Comparison of ENCODE assay signal across 16 cellular contexts in the genomic region with DNA sequence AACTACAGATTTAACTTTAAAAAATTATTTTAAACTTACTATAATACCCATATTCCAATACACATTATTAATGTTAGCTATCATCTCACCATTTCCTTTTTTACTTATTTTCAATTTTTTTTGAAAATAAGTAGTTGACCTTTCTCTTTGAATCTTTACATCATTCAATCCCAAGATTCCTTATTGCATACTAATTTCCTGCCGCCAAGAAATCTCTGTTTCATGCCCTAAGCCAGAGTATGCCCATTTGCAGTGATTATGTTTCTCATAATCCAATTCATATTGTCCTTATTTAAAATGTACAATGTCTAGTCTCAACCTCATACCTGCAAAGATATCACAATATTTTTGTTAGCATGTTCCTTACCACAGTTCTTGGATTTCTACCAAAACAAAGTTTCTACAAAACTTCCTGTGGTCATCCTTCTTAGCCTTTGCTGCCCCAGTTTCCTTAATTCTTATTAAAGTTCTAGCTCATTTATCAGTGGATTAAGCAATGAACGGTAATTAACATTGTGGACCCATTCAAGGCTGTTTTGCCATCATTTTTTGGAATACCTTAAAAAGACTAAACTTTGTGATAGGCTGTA.
A peak's percentile ranks its signal among the peaks of the same experiment; 100 is the strongest.
DNase-seq lines count a peak whose midpoint lies in the region; ATAC-seq and TF ChIP-seq lines count a peak whose summit lies in the region.
"Had no signal": no experiment of that assay in that cellular context is flagged by ENCODE, and none has a peak within 500 bp of the region (broad histone marks: within the 10 kb centered on the region; RNA-seq: fewer than 3 reads in every experiment).

No MANE protein-coding gene starts in this region.

- no peak for TF ChIP-seq POLR2A in suprapubic skin (IDR thresholded peaks at IDR 0.05)

- H3K9me3 ChIP-seq in suprapubic skin = no peaks in the 10 kb centered on the region
- H3K9me3 ChIP-seq in A673 (ENCODE audit: low read depth, low read length, poor library complexity, severe bottlenecking) = no peaks in the 10 kb centered on the region
- H3K9me3 ChIP-seq: gastrocnemius medialis had no signal

- H3K9me3 Mint-ChIP-seq in activated T-cell treated with anti-CD3 and anti-CD28 coated beads, Interleukin-2, amount 50 U/mL, for 72 hours = peaks cover 0 to 9% of the 10 kb centered on the region in 2 donors
- peaks cover 15% of the 10 kb centered on the region for H3K9me3 Mint-ChIP-seq in activated CD4-positive, alpha-beta memory T cell treated with anti-CD3 and anti-CD28 coated beads, Interleukin-2, amount 10 ng/mL, durations not matched to agents 7 days and 5 days
- H3K9me3 Mint-ChIP-seq in immature natural killer cell = peaks cover 0 to 6% (median 1%) of the 10 kb centered on the region in 6 donors

- H3K27ac ChIP-seq in suprapubic skin (peak overlapping the region; percentile 29), A673 (ENCODE audit: low read depth, low read length, poor library complexity, severe bottlenecking) (no peak overlapping the region)
- H3K27ac ChIP-seq: gastrocnemius medialis had no signal

- H3K27me3 ChIP-seq in suprapubic skin (no peaks in the 10 kb centered on the region), A673 (replicated peaks; ENCODE audit: insufficient read depth, low read depth, low read length, poor library complexity) (peaks cover 3% of the 10 kb centered on the region)
- H3K27me3 ChIP-seq: gastrocnemius medialis had no signal

- H3K27ac Mint-ChIP-seq in activated T-cell treated with anti-CD3 and anti-CD28 coated beads, Interleukin-2, amount 50 U/mL, for 72 hours = peak overlapping the region; percentile 90
- peak overlapping the region; percentile 25 for H3K27ac Mint-ChIP-seq in activated CD4-positive, alpha-beta memory T cell treated with anti-CD3 and anti-CD28 coated beads, Interleukin-2, amount 10 ng/mL, durations not matched to agents 7 days and 5 days
- peak overlapping the region; percentile 22 to 71 (median 59) for H3K27ac Mint-ChIP-seq in immature natural killer cell

- intact Hi-C loops in A673 (cut with micrococcal nuclease; ENCODE audit: unreplicated experiment) = no loop called here

- ATAC-seq in activated T-cell treated with anti-CD3 and anti-CD28 coated beads, Interleukin-2, amount 50 U/mL, for 72 hours (replicated peaks in 1 of 2) = no peak
- ATAC-seq: gastrocnemius medialis, K562, sciatic nerve had no signal

- WGBS in suprapubic skin = 73% methylated on average over 2 of the region's 2 CpGs

- H3K4me3 Mint-ChIP-seq in activated T-cell treated with anti-CD3 and anti-CD28 coated beads, Interleukin-2, amount 50 U/mL, for 72 hours = peak overlapping the region; percentile 37 to 72
- no peak overlapping the region for H3K4me3 Mint-ChIP-seq in activated CD4-positive, alpha-beta memory T cell treated with anti-CD3 and anti-CD28 coated beads, Interleukin-2, amount 10 ng/mL, durations not matched to agents 7 days and 5 days
- peak overlapping the region in 2 of 5 donors; percentile 24 to 32 for H3K4me3 Mint-ChIP-seq in immature natural killer cell

- H3K36me3 Mint-ChIP-seq in activated T-cell treated with anti-CD3 and anti-CD28 coated beads, Interleukin-2, amount 50 U/mL, for 72 hours (ENCODE audit: insufficient read depth in 2 of 2) = peaks cover 33 to 36% of the 10 kb centered on the region in 2 donors
- peaks cover 95% of the 10 kb centered on the region for H3K36me3 Mint-ChIP-seq in activated CD4-positive, alpha-beta memory T cell treated with anti-CD3 and anti-CD28 coated beads, Interleukin-2, amount 10 ng/mL, durations not matched to agents 7 days and 5 days (ENCODE audit: low read depth)
- peaks cover 47 to 68% (median 62%) of the 10 kb centered on the region in 3 donors for H3K36me3 Mint-ChIP-seq in immature natural killer cell

- no peaks in the 10 kb centered on the region for H3K27me3 Mint-ChIP-seq in activated T-cell treated with anti-CD3 and anti-CD28 coated beads, Interleukin-2, amount 50 U/mL, for 72 hours (ENCODE audit: low read depth)
- H3K27me3 Mint-ChIP-seq in activated CD4-positive, alpha-beta memory T cell treated with anti-CD3 and anti-CD28 coated beads, Interleukin-2, amount 10 ng/mL, durations not matched to agents 7 days and 5 days = no peaks in the 10 kb centered on the region
- H3K27me3 Mint-ChIP-seq in immature natural killer cell (ENCODE audit: low read depth in 3 of 3) = no peaks in the 10 kb centered on the region
- H3K27me3 Mint-ChIP-seq: naive B cell had no signal

- DNase-seq in activated T-cell treated with anti-CD3 and anti-CD28 coated beads, Interleukin-2, amount 50 U/mL, for 72 hours = no peak
- DNase-seq in activated T-cell treated with anti-CD3 and anti-CD28 coated beads, Interleukin-2, amount 50 U/mL, for 1 hour = no peak
- no peak for DNase-seq in activated CD4-positive, alpha-beta memory T cell treated with anti-CD3 and anti-CD28 coated beads, Interleukin-2, amount 10 ng/mL, durations not matched to agents 7 days and 5 days
- DNase-seq in immature natural killer cell (no peak), suprapubic skin (ENCODE audit: low spot score in 2 of 2) (no peak), A673 (ENCODE audit: low spot score) (no peak), midbrain (lab: John Stamatoyannopoulos, UW) (no peak)
- no peak for DNase-seq in activated CD4-positive, alpha-beta T cell treated with anti-CD3 and anti-CD28 coated beads, Interleukin-2, amount 50 U/mL, for 4 hours
- DNase-seq: DND-41, gastrocnemius medialis, naive B cell, NCI-H526, Right ventricle myocardium superior had no signal

- H3K36me3 ChIP-seq in suprapubic skin = peaks cover 55% of the 10 kb centered on the region
- H3K36me3 ChIP-seq in A673 (ENCODE audit: insufficient read depth, low read length, poor library complexity, severe bottlenecking) = no peaks in the 10 kb centered on the region

- no peak overlapping the region for H3K4me3 ChIP-seq in suprapubic skin
- no peak overlapping the region for H3K4me3 ChIP-seq in A673 (ENCODE audit: low read depth, low read length, poor library complexity, severe bottlenecking)
- H3K4me3 ChIP-seq: coronary artery, gastrocnemius medialis, K562 had no signal

- H3K4me1 Mint-ChIP-seq in activated T-cell treated with anti-CD3 and anti-CD28 coated beads, Interleukin-2, amount 50 U/mL, for 72 hours (ENCODE audit: low read depth) = peaks cover 59% of the 10 kb centered on the region
- peaks cover 51% of the 10 kb centered on the region for H3K4me1 Mint-ChIP-seq in activated CD4-positive, alpha-beta memory T cell treated with anti-CD3 and anti-CD28 coated beads, Interleukin-2, amount 10 ng/mL, durations not matched to agents 7 days and 5 days
- peaks cover 45 to 61% of the 10 kb centered on the region in 2 donors for H3K4me1 Mint-ChIP-seq in immature natural killer cell

- CTCF ChIA-PET in activated CD4-positive, alpha-beta memory T cell treated with anti-CD3 and anti-CD28 coated beads, Interleukin-2, amount 10 ng/mL, durations not matched to agents 7 days and 5 days (lab: Charles Lee) = interaction anchor here (1.0 kb wide), 1 partner anchor 23 kb away, joined by 3 read pairs; no protein-coding TSS in a partner anchor
- CTCF ChIA-PET in A673 (lab: Charles Lee) = no interaction called here

- peaks cover 49% of the 10 kb centered on the region for H3K4me1 ChIP-seq in suprapubic skin
- H3K4me1 ChIP-seq in A673 (ENCODE audit: insufficient read depth, low read length, poor library complexity, severe bottlenecking) = no peaks in the 10 kb centered on the region
- H3K4me1 ChIP-seq: gastrocnemius medialis had no signal

- TF ChIP-seq CTCF in suprapubic skin (IDR thresholded peaks at IDR 0.05) = no peak
- TF ChIP-seq CTCF in A673 (conservative IDR thresholded peaks at IDR 0.05; ENCODE audit: low read depth, low read length) = no peak

- BruUV-seq in A673 (replicated peaks; lab: Mats Ljungman, UMichigan) = no TSS peak

- no peak for TF ChIP-seq EP300 in suprapubic skin (IDR thresholded peaks at IDR 0.05)

- POLR2A ChIA-PET in activated CD4-positive, alpha-beta memory T cell treated with anti-CD3 and anti-CD28 coated beads, Interleukin-2, amount 10 ng/mL, durations not matched to agents 7 days and 5 days (lab: Charles Lee) = interaction anchor here (0.9 to 1.3 kb wide), 2 partner anchors 21 to 32 kb away, joined by 3 read pairs; no protein-coding TSS in a partner anchor
- POLR2A ChIA-PET in A673 (lab: Charles Lee; ENCODE audit: low non-redundant PET) = no interaction called here

Comparison
In these comparisons a context has a peak if more than half of its experiments do, and no peak if none do; other contexts are left out.
1. H3K27ac Mint-ChIP-seq: peak in every context shown above with its lines; median percentile 90 in activated T-cell treated with anti-CD3 and anti-CD28 coated beads, Interleukin-2, amount 50 U/mL, for 72 hours; 59 in immature natural killer cell; 25 in activated CD4-positive, alpha-beta memory T cell treated with anti-CD3 and anti-CD28 coated beads, Interleukin-2, amount 10 ng/mL, durations not matched to agents 7 days and 5 days.